28 cellular contexts compared by ENCODE assay signal in the genomic region with DNA sequence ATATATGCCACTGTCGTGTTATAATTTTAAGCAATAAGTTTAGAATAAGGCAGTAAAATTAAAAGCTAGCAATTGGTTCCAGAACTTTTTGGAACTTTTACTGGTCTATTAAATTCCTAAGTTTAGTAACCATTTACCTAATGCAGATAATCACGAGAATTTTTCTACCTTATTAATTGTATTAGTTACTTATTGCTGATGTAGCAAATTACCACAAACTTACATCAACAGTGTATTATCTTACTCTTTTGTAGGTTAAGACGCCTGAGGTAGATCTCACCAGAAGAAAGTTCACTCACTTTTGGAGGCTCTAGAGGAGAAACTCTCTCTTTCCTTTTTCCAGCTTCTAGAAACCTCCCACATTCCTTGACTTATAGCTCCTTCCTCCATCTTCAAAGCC.
"Had no signal": no experiment of that assay in that cellular context is flagged by ENCODE, and none has a peak within 500 bp of the region (broad histone marks: within the 10 kb centered on the region; RNA-seq: fewer than 3 reads in every experiment).

No MANE protein-coding gene starts in this region.

- H3K4me2 ChIP-seq: neural progenitor cell, smooth muscle cell had no signal

- H2AFZ ChIP-seq: neural progenitor cell, parathyroid adenoma had no signal

- H3K27ac ChIP-seq: neural progenitor cell, ovary, parathyroid adenoma, psoas muscle, skin epidermis, spleen, suprapubic skin, testis, tibial artery, transverse colon, upper lobe of right lung, uterus had no signal

- H3K79me2 ChIP-seq: parathyroid adenoma had no signal

- H3K36me3 ChIP-seq: neural progenitor cell, ovary, spleen, suprapubic skin, tibial artery, transverse colon, upper lobe of right lung, uterus had no signal

- H3K9ac ChIP-seq: neural progenitor cell, parathyroid adenoma had no signal

- H3K4me3 ChIP-seq: neural progenitor cell, ovary, psoas muscle, skin epidermis, smooth muscle cell, spleen, suprapubic skin, testis, tibial artery, transverse colon, upper lobe of right lung, uterus had no signal

- H3K9me3 ChIP-seq: ovary, psoas muscle, spleen, suprapubic skin, testis, tibial artery, transverse colon, upper lobe of right lung, uterus had no signal

- H3K4me1 ChIP-seq: neural progenitor cell, parathyroid adenoma, spleen, suprapubic skin, testis, transverse colon, upper lobe of right lung, uterus had no signal

- H3K27me3 ChIP-seq: neural progenitor cell, ovary, spleen, testis, tibial artery, transverse colon, upper lobe of right lung, uterus had no signal

- ATAC-seq: natural killer cell; psoas muscle; right cardiac atrium; sciatic nerve; stimulated activated memory B cell treated with anti-CD40 and anti-IgM and Interleukin-4, amounts not matched to agents 10 μg/mL and 1 μg/mL and 100 μg/mL, for 72 hours; stimulated activated naive CD8-positive, alpha-beta T cell treated with anti-CD3 and anti-CD28 coated beads, Interleukin-15, amount 100 ng/mL, for 72 hours; stimulated activated naive CD8-positive, alpha-beta T cell treated with anti-CD3 and anti-CD28 coated beads, Interleukin-15, Interleukin-2, amounts not matched to agents 100 U/mL and 50 U/mL, for 24 hours; upper lobe of right lung had no signal

- DNase-seq: natural killer cell; occipital lobe; ovary; posterior cingulate gyrus; psoas muscle; right cardiac atrium; spleen; stimulated activated CD4-positive, alpha-beta T cell treated with anti-CD3 and anti-CD28 coated beads, Interleukin-12 subunit alpha, Interleukin-12 subunit beta, amount 100 ng/mL, for 4 hours; stimulated activated CD4-positive, alpha-beta T cell treated with anti-CD3 and anti-CD28 coated beads, Interleukin-1b, Interleukin-23, amount 100 ng/mL, for 48 hours; stimulated activated CD4-positive, alpha-beta T cell treated with anti-CD3 and anti-CD28 coated beads, Interleukin-4, amount 100 ng/mL, for 1 hour; stimulated activated CD4-positive, alpha-beta T cell treated with anti-CD3 and anti-CD28 coated beads, Interleukin-4, amount 100 ng/mL, for 4 hours; stimulated activated CD8-positive, alpha-beta memory T cell treated with anti-CD3 and anti-CD28 coated beads, Interleukin-4, amount 100 ng/mL, for 48 hours; stimulated activated naive CD4-positive, alpha-beta T cell; stimulated activated naive CD8-positive, alpha-beta T cell treated with anti-CD3 and anti-CD28 coated beads, Interleukin-15, amount 100 ng/mL, for 72 hours; stimulated activated naive CD8-positive, alpha-beta T cell treated with anti-CD3 and anti-CD28 coated beads, Interleukin-15, Interleukin-2, amounts not matched to agents 100 U/mL and 50 U/mL, for 24 hours; substantia nigra; testis; tibial artery; transverse colon; upper lobe of right lung; uterus had no signal
